9 cellular contexts compared by ENCODE assay signal in the genomic region with DNA sequence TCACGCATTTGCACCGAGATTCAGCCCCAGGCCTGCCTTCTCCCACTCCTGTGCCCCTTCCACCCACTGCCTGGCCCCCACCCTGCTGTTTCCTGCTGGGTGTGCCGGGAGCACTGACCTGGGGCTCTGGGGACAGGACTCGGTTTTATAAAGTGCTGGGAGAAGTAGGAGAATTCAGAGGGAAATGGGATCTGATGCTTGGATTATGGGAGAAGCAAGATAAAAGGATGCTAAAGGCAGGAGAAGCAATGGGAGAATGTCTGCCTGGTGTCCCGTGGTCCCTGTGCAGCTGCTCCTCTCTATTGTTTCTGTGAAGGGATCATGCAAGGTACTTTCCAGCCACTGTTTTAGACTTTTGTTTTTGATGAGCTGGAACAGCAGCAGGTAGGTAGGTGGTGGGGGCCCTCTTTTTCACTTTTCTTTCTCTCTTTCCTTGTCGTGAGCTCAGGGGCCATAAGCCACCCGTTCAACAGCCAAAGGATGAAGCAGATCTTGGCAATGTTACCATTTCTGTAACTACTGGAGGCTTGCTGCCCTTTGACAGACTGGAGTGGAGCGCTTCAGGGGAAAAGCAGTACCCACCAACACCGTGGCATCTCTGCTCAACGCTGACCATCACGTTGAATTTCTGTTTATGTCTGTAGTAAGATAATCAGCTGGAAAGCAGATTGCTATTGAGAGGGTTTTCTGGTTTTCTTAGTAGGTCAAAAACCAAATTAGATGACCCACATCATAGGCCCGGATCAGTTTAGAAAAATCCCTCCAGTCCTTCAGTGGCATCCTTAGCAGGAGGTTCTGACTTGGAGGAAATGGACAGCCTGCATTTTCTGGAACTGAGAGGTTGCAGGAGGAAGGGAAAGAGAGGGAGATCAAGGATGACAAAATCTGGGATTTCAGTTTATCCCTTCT.
DNase-seq lines count a peak whose midpoint lies in the region; ATAC-seq lines count a peak whose summit lies in the region.
"Had no signal": no experiment of that assay in that cellular context is flagged by ENCODE, and none has a peak within 500 bp of the region (broad histone marks: within the 10 kb centered on the region; RNA-seq: fewer than 3 reads in every experiment).

No MANE protein-coding gene starts in this region.

- ATAC-seq in HG02885 (IDR thresholded peaks at IDR 0.05; ENCODE audit: poor library complexity, unreplicated experiment) (peak; percentile 33), GM18867 (IDR thresholded peaks at IDR 0.05; ENCODE audit: unreplicated experiment) (no peak)
- peak; percentile 5 for ATAC-seq in stimulated activated naive CD8-positive, alpha-beta T cell treated with anti-CD3 and anti-CD28 coated beads, Interleukin-15, Interleukin-2, amounts not matched to agents 100 U/mL and 50 U/mL, for 24 hours

- peaks cover 9% of the 10 kb centered on the region for H3K36me3 Mint-ChIP-seq in activated CD4-positive, alpha-beta T cell treated with anti-CD3 and anti-CD28 coated beads, Interleukin-2, amount 10 ng/mL, durations not matched to agents 24 days and 14 days (ENCODE audit: low read depth)

- H3K27me3 Mint-ChIP-seq in activated CD4-positive, alpha-beta T cell treated with anti-CD3 and anti-CD28 coated beads, Interleukin-2, amount 10 ng/mL, durations not matched to agents 24 days and 14 days: no peaks in the 10 kb centered on the region

- intact Hi-C loops in activated CD4-positive, alpha-beta T cell treated with anti-CD3 and anti-CD28 coated beads, Interleukin-2, amount 10 ng/mL, durations not matched to agents 24 days and 14 days (cut with micrococcal nuclease): loop anchor here (1.0 to 5.0 kb wide), 4 partner anchors 13 to 301 kb away; partner anchors contain the start of gene IRF2

- H3K27ac Mint-ChIP-seq in activated CD4-positive, alpha-beta T cell treated with anti-CD3 and anti-CD28 coated beads, Interleukin-2, amount 10 ng/mL, durations not matched to agents 24 days and 14 days: peak overlapping the region; percentile 90

- peaks cover 62% of the 10 kb centered on the region for H3K4me1 Mint-ChIP-seq in activated CD4-positive, alpha-beta T cell treated with anti-CD3 and anti-CD28 coated beads, Interleukin-2, amount 10 ng/mL, durations not matched to agents 24 days and 14 days

- DNase-seq in activated CD4-positive, alpha-beta T cell treated with anti-CD3 and anti-CD28 coated beads, Interleukin-2, amount 10 ng/mL, durations not matched to agents 24 days and 14 days: peak; percentile 73
- DNase-seq in activated CD4-positive, alpha-beta T cell treated with anti-CD3 and anti-CD28 coated beads, Interleukin-2, amount 50 U/mL, for 4 hours: no peak
- peak; percentile 61 for DNase-seq in activated T-cell treated with anti-CD3 and anti-CD28 coated beads, Interleukin-2, amount 50 U/mL, for 48 hours
- peak; percentile 28 for DNase-seq in stimulated activated naive CD8-positive, alpha-beta T cell treated with anti-CD3 and anti-CD28 coated beads, Interleukin-15, Interleukin-2, amounts not matched to agents 100 U/mL and 50 U/mL, for 24 hours
- DNase-seq in T1000 (lab: John Stamatoyannopoulos, UW) (no peak), NCI-H526 treated with DMSO at 0.1 percent for 48 hours (lab: John Stamatoyannopoulos, UW) (no peak)
- DNase-seq: left ventricle myocardium superior had no signal

- H3K9me3 Mint-ChIP-seq in activated CD4-positive, alpha-beta T cell treated with anti-CD3 and anti-CD28 coated beads, Interleukin-2, amount 10 ng/mL, durations not matched to agents 24 days and 14 days: peaks cover 16% of the 10 kb centered on the region

- peak overlapping the region; percentile 66 for H3K4me3 Mint-ChIP-seq in activated CD4-positive, alpha-beta T cell treated with anti-CD3 and anti-CD28 coated beads, Interleukin-2, amount 10 ng/mL, durations not matched to agents 24 days and 14 days

Comparison
In these comparisons a context has a peak if more than half of its experiments do, and no peak if none do; other contexts are left out.
1. DNase-seq: peak in activated CD4-positive, alpha-beta T cell treated with anti-CD3 and anti-CD28 coated beads, Interleukin-2, amount 10 ng/mL, durations not matched to agents 24 days and 14 days (single experiment), activated T-cell treated with anti-CD3 and anti-CD28 coated beads, Interleukin-2, amount 50 U/mL, for 48 hours (2 of 2) and stimulated activated naive CD8-positive, alpha-beta T cell treated with anti-CD3 and anti-CD28 coated beads, Interleukin-15, Interleukin-2, amounts not matched to agents 100 U/mL and 50 U/mL, for 24 hours (single experiment); none in activated CD4-positive, alpha-beta T cell treated with anti-CD3 and anti-CD28 coated beads, Interleukin-2, amount 50 U/mL, for 4 hours (0 of 2), T1000 (single experiment) and NCI-H526 treated with DMSO at 0.1 percent for 48 hours (single experiment).